Comparison of ENCODE assay signal across 17 cellular contexts in genomic region chr9:9799287-9799686, GRCh38.
DNase-seq lines count a peak whose midpoint lies in the region; ATAC-seq and TF ChIP-seq lines count a peak whose summit lies in the region.
"Had no signal": no experiment of that assay in that cellular context is flagged by ENCODE, and none has a peak within 500 bp of the region (broad histone marks: within the 10 kb centered on the region; RNA-seq: fewer than 3 reads in every experiment).

No MANE protein-coding gene starts in this region.

- no peak for DNase-seq in neural progenitor cell (ENCODE audit: low spot score)
- DNase-seq in putamen (ENCODE audit: low spot score) = no peak
- no peak for DNase-seq in heart right ventricle
- DNase-seq in stimulated activated CD4-positive, alpha-beta T cell treated with anti-CD3 and anti-CD28 coated beads, Interleukin-4, amount 100 ng/mL, for 1 hour = no peak
- DNase-seq: CD4-positive, alpha-beta memory T cell; DMS79 treated with DMSO at 0.1 percent for 48 hours; EL; GM23248; H7; IMR-90; Kasumi-1; KBM-7 had no signal

- no peak overlapping the region for H3K27ac Mint-ChIP-seq in neural progenitor cell
- H3K27ac Mint-ChIP-seq: B cell; CD4-positive, alpha-beta memory T cell had no signal

- H3K4me3 Mint-ChIP-seq in neural progenitor cell = no peak overlapping the region
- H3K4me3 Mint-ChIP-seq: B cell; CD4-positive, alpha-beta memory T cell had no signal

- intact Hi-C loops in heart right ventricle (cut with DNase I) = loop anchor here in 1 of 10 donors (10.0 kb wide), 1 partner anchor 194 kb away; no protein-coding TSS in a partner anchor

- H3K4me3 ChIP-seq in neural progenitor cell (no peak overlapping the region), heart right ventricle (no peak overlapping the region)
- H3K4me3 ChIP-seq: GM23248 had no signal

- H3K9me3 ChIP-seq in neural progenitor cell (ENCODE audit: low read depth) (no peaks in the 10 kb centered on the region), heart right ventricle (no peaks in the 10 kb centered on the region)

- H4K20me1 ChIP-seq in neural progenitor cell (ENCODE audit: low read depth) = no peaks in the 10 kb centered on the region

- no peak overlapping the region for H2AFZ ChIP-seq in neural progenitor cell (replicated peaks)
- H2AFZ ChIP-seq: GM23248 had no signal

- ATAC-seq in GM18909 (IDR thresholded peaks at IDR 0.05; ENCODE audit: poor library complexity, unreplicated experiment) = peak; percentile 62
- peak; percentile 82 for ATAC-seq in HG02588 (IDR thresholded peaks at IDR 0.05; ENCODE audit: unreplicated experiment)
- peak; percentile 58 for ATAC-seq in HG03196 (IDR thresholded peaks at IDR 0.05; ENCODE audit: unreplicated experiment)
- ATAC-seq in heart right ventricle = no peak

- H3K27ac ChIP-seq in neural progenitor cell = no peak overlapping the region
- H3K27ac ChIP-seq in heart right ventricle = no peak overlapping the region
- H3K27ac ChIP-seq: C4-2B, GM23248 had no signal

- 88 to 90% methylated on average over 1 of the region's 1 CpG for WGBS in heart right ventricle, 2 donors

- peak overlapping the region; percentile 37 for H3K4me2 ChIP-seq in neural progenitor cell

- H3F3A ChIP-seq in neural progenitor cell (ENCODE audit: low read depth) = no peaks in the 10 kb centered on the region

- peaks cover 14% of the 10 kb centered on the region for H3K4me1 ChIP-seq in neural progenitor cell
- H3K4me1 ChIP-seq in heart right ventricle = no peaks in the 10 kb centered on the region

- H3K9ac ChIP-seq in neural progenitor cell = no peak overlapping the region
- H3K9ac ChIP-seq: GM23248 had no signal

- H3K27me3 ChIP-seq in neural progenitor cell (no peaks in the 10 kb centered on the region), heart right ventricle (no peaks in the 10 kb centered on the region)

- H3K36me3 ChIP-seq in neural progenitor cell = no peaks in the 10 kb centered on the region
- no peaks in the 10 kb centered on the region for H3K36me3 ChIP-seq in heart right ventricle

- no peaks in the 10 kb centered on the region for H3K9me3 Mint-ChIP-seq in neural progenitor cell

- TF ChIP-seq CTCF in neural progenitor cell (IDR thresholded peaks at IDR 0.05) (no peak), heart right ventricle (IDR thresholded peaks at IDR 0.05) (no peak)

- H3K4me1 Mint-ChIP-seq in neural progenitor cell = peaks cover 3% of the 10 kb centered on the region
- H3K4me1 Mint-ChIP-seq: B cell; CD4-positive, alpha-beta memory T cell had no signal

- no peaks in the 10 kb centered on the region for H3K79me2 ChIP-seq in neural progenitor cell (ENCODE audit: low read depth)

- H3K27me3 Mint-ChIP-seq in neural progenitor cell (ENCODE audit: insufficient read depth, low read depth) = no peaks in the 10 kb centered on the region
- H3K27me3 Mint-ChIP-seq: B cell; CD4-positive, alpha-beta memory T cell had no signal

- no peaks in the 10 kb centered on the region for H3K36me3 Mint-ChIP-seq in neural progenitor cell
- H3K36me3 Mint-ChIP-seq: CD4-positive, alpha-beta memory T cell had no signal

Comparison
In these comparisons a context has a peak if more than half of its experiments do, and no peak if none do; other contexts are left out.
1. ATAC-seq: peak in GM18909 (single experiment), HG02588 (single experiment) and HG03196 (single experiment); none in heart right ventricle (0 of 8).